Comparison of ENCODE assay signal across 3 cellular contexts in genomic region chr1:59776960-59777852, GRCh38.
TF ChIP-seq lines count a peak whose summit lies in the region.

No MANE protein-coding gene starts in this region.

TF ChIP-seq in HCT116, 20 proteins besides CTCF, POLR2A, EP300 and RAD21 (continues in another document):
- no peak for TF ChIP-seq ZFX (IDR thresholded peaks at IDR 0.05)
- no peak for TF ChIP-seq EGR1 (IDR thresholded peaks at IDR 0.05; ENCODE audit: low read depth)
- no peak for TF ChIP-seq MAX (IDR thresholded peaks at IDR 0.05)
- no peak for TF ChIP-seq EZH2phosphoT487 (IDR thresholded peaks at IDR 0.05; ENCODE audit: borderline replicate concordance)
- TF ChIP-seq TCF7L2 (IDR thresholded peaks at IDR 0.05; ENCODE audit: borderline replicate concordance, extremely low read depth, insufficient read depth, insufficient read length) = no peak
- TF ChIP-seq ZNF274 (IDR thresholded peaks at IDR 0.05; ENCODE audit: low read depth, low read length) = no peak
- no peak for TF ChIP-seq ATF3 (IDR thresholded peaks at IDR 0.05)
- TF ChIP-seq REST (IDR thresholded peaks at IDR 0.05; ENCODE audit: low read depth) = no peak
- TF ChIP-seq POLR2AphosphoS5 (IDR thresholded peaks at IDR 0.05; ENCODE audit: low read depth, low read length) = no peak
- TF ChIP-seq EZH2 (IDR thresholded peaks at IDR 0.05) = no peak
- no peak for TF ChIP-seq YY1 (IDR thresholded peaks at IDR 0.05; ENCODE audit: extremely low read depth, insufficient replicate concordance, low read depth, low read length)
- no peak for TF ChIP-seq CBX3 (IDR thresholded peaks at IDR 0.05; ENCODE audit: low read depth)
- TF ChIP-seq SRF (IDR thresholded peaks at IDR 0.05; ENCODE audit: low read depth) = no peak
- TF ChIP-seq ZBTB33 (IDR thresholded peaks at IDR 0.05; ENCODE audit: extremely low read depth, insufficient replicate concordance, low read length) = no peak
- no peak for TF ChIP-seq CEBPB (IDR thresholded peaks at IDR 0.05; ENCODE audit: low read depth)
- no peak for TF ChIP-seq ELF1 (IDR thresholded peaks at IDR 0.05; ENCODE audit: borderline replicate concordance, low read depth)
- no peak for TF ChIP-seq FOSL1 (IDR thresholded peaks at IDR 0.05; ENCODE audit: low read depth)

TF ChIP-seq in K562, 482 proteins besides CTCF, POLR2A, EP300 and RAD21:
- TF ChIP-seq PTBP1 (IDR thresholded peaks at IDR 0.05; ENCODE audit: low read depth, low read length) (no peak), ELK3 (CRISPR knock-in tag; IDR thresholded peaks at IDR 0.05) (no peak), E2F3 (CRISPR knock-in tag; IDR thresholded peaks at IDR 0.05) (no peak), ZNF778 (CRISPR knock-in tag; IDR thresholded peaks at IDR 0.05) (no peak), MYNN (IDR thresholded peaks at IDR 0.05) (no peak), MYNN (CRISPR knock-in tag; IDR thresholded peaks at IDR 0.05) (no peak)

TF ChIP-seq in HepG2, 621 proteins besides CTCF, POLR2A, EP300 and RAD21:
- TF ChIP-seq ZNF101 (CRISPR knock-in tag; IDR thresholded peaks at IDR 0.05; ENCODE audit: borderline replicate concordance, low read depth) (no peak), ASH2L (IDR thresholded peaks at IDR 0.05; ENCODE audit: insufficient read length, low read depth, low read length) (no peak), STAG1 (CRISPR knock-in tag; IDR thresholded peaks at IDR 0.05) (peak; percentile 50), ZFP91 (CRISPR knock-in tag; IDR thresholded peaks at IDR 0.05; ENCODE audit: borderline replicate concordance) (no peak)
